ENCODE assay signal across 10 cellular contexts in the genomic region with DNA sequence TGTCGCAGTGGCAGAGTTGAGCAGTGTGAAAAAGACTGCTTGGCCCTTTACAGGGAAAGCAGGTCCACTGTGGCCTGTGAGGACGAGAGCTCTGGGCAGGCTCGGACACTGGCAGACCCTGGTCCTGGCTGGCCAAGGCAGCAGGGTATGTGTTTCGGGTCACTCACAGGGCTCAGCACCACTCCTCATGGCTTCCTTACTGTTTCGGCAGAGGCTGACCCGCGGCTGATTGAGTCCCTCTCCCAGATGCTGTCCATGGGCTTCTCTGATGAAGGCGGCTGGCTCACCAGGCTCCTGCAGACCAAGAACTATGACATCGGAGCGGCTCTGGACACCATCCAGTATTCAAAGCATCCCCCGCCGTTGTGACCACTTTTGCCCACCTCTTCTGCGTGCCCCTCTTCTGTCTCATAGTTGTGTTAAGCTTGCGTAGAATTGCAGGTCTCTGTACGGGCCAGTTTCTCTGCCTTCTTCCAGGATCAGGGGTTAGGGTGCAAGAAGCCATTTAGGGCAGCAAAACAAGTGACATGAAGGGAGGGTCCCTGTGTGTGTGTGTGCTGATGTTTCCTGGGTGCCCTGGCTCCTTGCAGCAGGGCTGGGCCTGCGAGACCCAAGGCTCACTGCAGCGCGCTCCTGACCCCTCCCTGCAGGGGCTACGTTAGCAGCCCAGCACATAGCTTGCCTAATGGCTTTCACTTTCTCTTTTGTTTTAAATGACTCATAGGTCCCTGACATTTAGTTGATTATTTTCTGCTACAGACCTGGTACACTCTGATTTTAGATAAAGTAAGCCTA. TPM values are rescaled to one million over a fixed set of nuclear protein-coding genes. Genes with fewer than 3 reads are reported as not detected.
DNase-seq lines count a peak whose midpoint lies in the region; ATAC-seq and TF ChIP-seq lines count a peak whose summit lies in the region.
"Had no signal": no experiment of that assay in that cellular context is flagged by ENCODE, and none has a peak within 500 bp of the region (broad histone marks: within the 10 kb centered on the region; RNA-seq: fewer than 3 reads in every experiment).

No MANE protein-coding gene starts in this region.

- no peak overlapping the region for H3K4me3 ChIP-seq in right lobe of liver
- no peak overlapping the region for H3K4me3 ChIP-seq in thymus (ENCODE audit: low read length)
- H3K4me3 ChIP-seq: dorsolateral prefrontal cortex, thoracic aorta had no signal

- peaks cover 0 to 52% (median 3%) of the 10 kb centered on the region in 4 donors for H3K4me1 ChIP-seq in right lobe of liver
- H3K4me1 ChIP-seq in thymus (ENCODE audit: control insufficient read depth, insufficient read depth, low read length) = no peaks in the 10 kb centered on the region

- CTCF ChIA-PET in GM10248 (lab: Yijun Ruan, JAX) = interaction anchor here (0.7 to 2.3 kb wide), 6 partner anchors 10 to 139 kb away, joined by 3 to 6 read pairs (median 3); no protein-coding TSS in a partner anchor

- H3K36me3 ChIP-seq in right lobe of liver (peaks cover 17 to 57% (median 36%) of the 10 kb centered on the region in 4 donors), thymus (ENCODE audit: control insufficient read depth, insufficient read depth) (peaks cover 60% of the 10 kb centered on the region)

- WGBS in right lobe of liver (ENCODE audit: insufficient coverage, low coverage, low lambda C conversion rate, missing lambda C conversion rate) = 100% methylated on average over 1 of the region's 19 CpGs
- WGBS in thymus = 90% methylated on average over 19 of the region's 19 CpGs

- TF ChIP-seq POLR2A in right lobe of liver (IDR thresholded peaks at IDR 0.05) = peak; percentile 24

- peak overlapping the region in 1 of 3 donors; percentile 25 for H3K27ac ChIP-seq in right lobe of liver
- peak overlapping the region; percentile 43 for H3K27ac ChIP-seq in thymus (ENCODE audit: low read depth)
- H3K27ac ChIP-seq: thoracic aorta had no signal

- ATAC-seq in right lobe of liver (peak; percentile 13 to 50 (median 32)), HG03280 (IDR thresholded peaks at IDR 0.05; ENCODE audit: unreplicated experiment) (no peak), GM18498 (IDR thresholded peaks at IDR 0.05; ENCODE audit: unreplicated experiment) (no peak)

- intact Hi-C loops in right lobe of liver (cut with DNase I) = no loop called here

- H3K27me3 ChIP-seq in right lobe of liver = no peaks in the 10 kb centered on the region
- no peaks in the 10 kb centered on the region for H3K27me3 ChIP-seq in thymus (ENCODE audit: control insufficient read depth, insufficient read depth)
- H3K27me3 ChIP-seq: dorsolateral prefrontal cortex had no signal

- DNase-seq in GM10248 (ENCODE audit: extremely low spot score) = peak; percentile 58
- peak; percentile 29 for DNase-seq in LHCN-M2 (ENCODE audit: low read depth)
- peak; percentile 87 for DNase-seq in activated effector memory CD4-positive, alpha-beta T cell treated with anti-CD3 and anti-CD28 coated beads, Interleukin-2, amount 50 U/mL, for 16 hours
- DNase-seq in right lobe of liver = peak in 1 of 3 donors; percentile 57
- DNase-seq in NCI-H345 treated with DMSO at 0.1 percent for 48 hours (lab: John Stamatoyannopoulos, UW; ENCODE audit: unreplicated experiment) = no peak

- POLR2A ChIA-PET in GM10248 (lab: Yijun Ruan, JAX) = interaction anchor here (0.6 to 1.0 kb wide), 2 partner anchors 16 to 213 kb away, joined by 3 to 5 read pairs; partner anchors contain the start of genes HNRNPH1 and SQSTM1

- H3K9me3 ChIP-seq in right lobe of liver (no peaks in the 10 kb centered on the region), thymus (ENCODE audit: control insufficient read depth) (no peaks in the 10 kb centered on the region)
- H3K9me3 ChIP-seq: thoracic aorta had no signal

- TF ChIP-seq CTCF in GM10248 (IDR thresholded peaks at IDR 0.05; ENCODE audit: control extremely low read depth, extremely low read depth, low read depth, missing control alignments) = no peak
- no peak for TF ChIP-seq CTCF in right lobe of liver (IDR thresholded peaks at IDR 0.05)

RNA-seq across cellular contexts. Expression of gene SQSTM1, which starts 15.7 kb away (rescaled TPM):
- total RNA-seq in LHCN-M2 (2014; rRNA removed) = 387 and 548 TPM in 2 replicates
- polyA plus RNA-seq in LHCN-M2 (2012) = 748 TPM
- total RNA-seq in right lobe of liver = 1,000 to 10,000 TPM in 2 of 6 experiments, 100 to 1,000 TPM in 4; 195 to 1,174 (median 649) TPM
- polyA plus RNA-seq in thymus = 253 TPM

RNA-seq across cellular contexts. Expression of gene MRNIP, which starts 22.2 kb away (rescaled TPM):
- total RNA-seq in LHCN-M2 (2014; rRNA removed) = 12.5 and 15.3 TPM in 2 replicates
- polyA plus RNA-seq in LHCN-M2 (2012) = 10.8 TPM
- 10 to 100 TPM in 3 of 6 experiments, 1 to 10 TPM in 3; 4.7 to 14.7 (median 9.0) TPM for total RNA-seq in right lobe of liver
- polyA plus RNA-seq in thymus = 43.9 TPM

RNA-seq across cellular contexts. Expression of gene MGAT4B, which starts 29.8 kb away (rescaled TPM):
- total RNA-seq in LHCN-M2 (2014; rRNA removed) = 150 and 157 TPM in 2 replicates
- polyA plus RNA-seq in LHCN-M2 (2012) = 184 TPM
- 100 to 1,000 TPM; 151 to 259 (median 181) TPM for total RNA-seq in right lobe of liver
- polyA plus RNA-seq in thymus = 56.7 TPM

RNA-seq across cellular contexts. Expression of gene LTC4S, which starts 42.6 kb away (rescaled TPM):
- total RNA-seq in LHCN-M2 (2014; rRNA removed) = not detected in 2 replicates
- 0.53 TPM for polyA plus RNA-seq in LHCN-M2 (2012)
- total RNA-seq in right lobe of liver = 1 to 10 TPM in 3 of 6 experiments, under 1 TPM in 2, not detected in 1; 0.73 to 1.7 (median 1.4) TPM
- 2.8 TPM for polyA plus RNA-seq in thymus

Comparison
In these comparisons a context has a peak if more than half of its experiments do, and no peak if none do; other contexts are left out.
1. ATAC-seq: peak in right lobe of liver (4 of 4); none in HG03280 (single experiment) and GM18498 (single experiment).